In genomic region chr7:133199831-133200230, GRCh38 we compare ENCODE assay signal across 1 cellular context.
TF ChIP-seq lines count a peak whose summit lies in the region.

No MANE protein-coding gene starts in this region.

TF ChIP-seq in GM23338, 12 proteins besides CTCF, POLR2A, EP300 and RAD21 (continued from another document):
- TF ChIP-seq, protein P1, sequence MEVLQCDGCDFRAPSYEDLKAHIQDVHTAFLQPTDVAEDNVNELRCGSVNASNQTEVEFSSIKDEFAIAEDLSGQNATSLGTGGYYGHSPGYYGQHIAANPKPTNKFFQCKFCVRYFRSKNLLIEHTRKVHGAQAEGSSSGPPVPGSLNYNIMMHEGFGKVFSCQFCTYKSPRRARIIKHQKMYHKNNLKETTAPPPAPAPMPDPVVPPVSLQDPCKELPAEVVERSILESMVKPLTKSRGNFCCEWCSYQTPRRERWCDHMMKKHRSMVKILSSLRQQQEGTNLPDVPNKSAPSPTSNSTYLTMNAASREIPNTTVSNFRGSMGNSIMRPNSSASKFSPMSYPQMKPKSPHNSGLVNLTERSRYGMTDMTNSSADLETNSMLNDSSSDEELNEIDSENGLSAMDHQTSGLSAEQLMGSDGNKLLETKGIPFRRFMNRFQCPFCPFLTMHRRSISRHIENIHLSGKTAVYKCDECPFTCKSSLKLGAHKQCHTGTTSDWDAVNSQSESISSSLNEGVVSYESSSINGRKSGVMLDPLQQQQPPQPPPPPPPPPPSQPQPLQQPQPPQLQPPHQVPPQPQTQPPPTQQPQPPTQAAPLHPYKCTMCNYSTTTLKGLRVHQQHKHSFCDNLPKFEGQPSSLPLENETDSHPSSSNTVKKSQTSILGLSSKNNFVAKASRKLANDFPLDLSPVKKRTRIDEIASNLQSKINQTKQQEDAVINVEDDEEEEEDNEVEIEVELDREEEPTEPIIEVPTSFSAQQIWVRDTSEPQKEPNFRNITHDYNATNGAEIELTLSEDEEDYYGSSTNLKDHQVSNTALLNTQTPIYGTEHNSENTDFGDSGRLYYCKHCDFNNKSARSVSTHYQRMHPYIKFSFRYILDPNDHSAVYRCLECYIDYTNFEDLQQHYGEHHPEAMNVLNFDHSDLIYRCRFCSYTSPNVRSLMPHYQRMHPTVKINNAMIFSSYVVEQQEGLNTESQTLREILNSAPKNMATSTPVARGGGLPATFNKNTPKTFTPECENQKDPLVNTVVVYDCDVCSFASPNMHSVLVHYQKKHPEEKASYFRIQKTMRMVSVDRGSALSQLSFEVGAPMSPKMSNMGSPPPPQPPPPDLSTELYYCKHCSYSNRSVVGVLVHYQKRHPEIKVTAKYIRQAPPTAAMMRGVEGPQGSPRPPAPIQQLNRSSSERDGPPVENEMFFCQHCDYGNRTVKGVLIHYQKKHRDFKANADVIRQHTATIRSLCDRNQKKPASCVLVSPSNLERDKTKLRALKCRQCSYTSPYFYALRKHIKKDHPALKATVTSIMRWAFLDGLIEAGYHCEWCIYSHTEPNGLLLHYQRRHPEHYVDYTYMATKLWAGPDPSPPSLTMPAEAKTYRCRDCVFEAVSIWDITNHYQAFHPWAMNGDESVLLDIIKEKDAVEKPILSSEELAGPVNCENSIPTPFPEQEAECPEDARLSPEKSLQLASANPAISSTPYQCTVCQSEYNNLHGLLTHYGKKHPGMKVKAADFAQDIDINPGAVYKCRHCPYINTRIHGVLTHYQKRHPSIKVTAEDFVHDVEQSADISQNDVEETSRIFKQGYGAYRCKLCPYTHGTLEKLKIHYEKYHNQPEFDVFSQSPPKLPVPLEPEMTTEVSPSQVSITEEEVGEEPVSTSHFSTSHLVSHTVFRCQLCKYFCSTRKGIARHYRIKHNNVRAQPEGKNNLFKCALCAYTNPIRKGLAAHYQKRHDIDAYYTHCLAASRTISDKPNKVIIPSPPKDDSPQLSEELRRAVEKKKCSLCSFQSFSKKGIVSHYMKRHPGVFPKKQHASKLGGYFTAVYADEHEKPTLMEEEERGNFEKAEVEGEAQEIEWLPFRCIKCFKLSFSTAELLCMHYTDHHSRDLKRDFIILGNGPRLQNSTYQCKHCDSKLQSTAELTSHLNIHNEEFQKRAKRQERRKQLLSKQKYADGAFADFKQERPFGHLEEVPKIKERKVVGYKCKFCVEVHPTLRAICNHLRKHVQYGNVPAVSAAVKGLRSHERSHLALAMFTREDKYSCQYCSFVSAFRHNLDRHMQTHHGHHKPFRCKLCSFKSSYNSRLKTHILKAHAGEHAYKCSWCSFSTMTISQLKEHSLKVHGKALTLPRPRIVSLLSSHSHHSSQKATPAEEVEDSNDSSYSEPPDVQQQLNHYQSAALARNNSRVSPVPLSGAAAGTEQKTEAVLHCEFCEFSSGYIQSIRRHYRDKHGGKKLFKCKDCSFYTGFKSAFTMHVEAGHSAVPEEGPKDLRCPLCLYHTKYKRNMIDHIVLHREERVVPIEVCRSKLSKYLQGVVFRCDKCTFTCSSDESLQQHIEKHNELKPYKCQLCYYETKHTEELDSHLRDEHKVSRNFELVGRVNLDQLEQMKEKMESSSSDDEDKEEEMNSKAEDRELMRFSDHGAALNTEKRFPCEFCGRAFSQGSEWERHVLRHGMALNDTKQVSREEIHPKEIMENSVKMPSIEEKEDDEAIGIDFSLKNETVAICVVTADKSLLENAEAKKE (CRISPR knock-in tag; IDR thresholded peaks at IDR 0.05) = no peak
- TF ChIP-seq CREB1 (CRISPR knock-in tag; IDR thresholded peaks at IDR 0.05; ENCODE audit: low read depth) = no peak
- TF ChIP-seq, protein P2, sequence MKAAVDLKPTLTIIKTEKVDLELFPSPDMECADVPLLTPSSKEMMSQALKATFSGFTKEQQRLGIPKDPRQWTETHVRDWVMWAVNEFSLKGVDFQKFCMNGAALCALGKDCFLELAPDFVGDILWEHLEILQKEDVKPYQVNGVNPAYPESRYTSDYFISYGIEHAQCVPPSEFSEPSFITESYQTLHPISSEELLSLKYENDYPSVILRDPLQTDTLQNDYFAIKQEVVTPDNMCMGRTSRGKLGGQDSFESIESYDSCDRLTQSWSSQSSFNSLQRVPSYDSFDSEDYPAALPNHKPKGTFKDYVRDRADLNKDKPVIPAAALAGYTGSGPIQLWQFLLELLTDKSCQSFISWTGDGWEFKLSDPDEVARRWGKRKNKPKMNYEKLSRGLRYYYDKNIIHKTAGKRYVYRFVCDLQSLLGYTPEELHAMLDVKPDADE (IDR thresholded peaks at IDR 0.05) = no peak
- TF ChIP-seq NANOG (IDR thresholded peaks at IDR 0.05; ENCODE audit: borderline replicate concordance) = no peak
- TF ChIP-seq JUNB (IDR thresholded peaks at IDR 0.05; ENCODE audit: unreplicated experiment) = no peak
